In genomic region chr2:54618646-54619565, GRCh38 we compare ENCODE assay signal across 13 cellular contexts.
DNase-seq lines count a peak whose midpoint lies in the region; ATAC-seq and TF ChIP-seq lines count a peak whose summit lies in the region.
"Had no signal": no experiment of that assay in that cellular context is flagged by ENCODE, and none has a peak within 500 bp of the region (broad histone marks: within the 10 kb centered on the region; RNA-seq: fewer than 3 reads in every experiment).

No MANE protein-coding gene starts in this region.

- H3K4me2 ChIP-seq in mammary epithelial cell (ENCODE audit: insufficient read depth, low read depth, low read length) = no peak overlapping the region

- H3K4me1 Mint-ChIP-seq in MCF 10A (ENCODE audit: insufficient read depth, unreplicated experiment) = peaks cover 17% of the 10 kb centered on the region

- CTCF ChIA-PET in MCF 10A (lab: Yijun Ruan, JAX) (interaction anchor here (0.5 to 1.9 kb wide), 5 partner anchors 46 to 511 kb away, joined by 3 to 5 read pairs (median 4); no protein-coding TSS in a partner anchor), mammary epithelial cell (lab: Charles Lee; ENCODE audit: low non-redundant PET) (no interaction called here)

- H3K9me3 Mint-ChIP-seq in MCF 10A (ENCODE audit: unreplicated experiment) = no peaks in the 10 kb centered on the region
- H3K9me3 Mint-ChIP-seq: CD14-positive monocyte, immature natural killer cell had no signal

- dilution Hi-C loops in mammary epithelial cell (cut with HindIII; ENCODE audit: low sequenced_read_pairs) = no loop called here

- no peaks in the 10 kb centered on the region for H3K27me3 ChIP-seq in mammary epithelial cell (ENCODE audit: insufficient read depth, low read length)
- no peaks in the 10 kb centered on the region for H3K27me3 ChIP-seq in dorsolateral prefrontal cortex
- H3K27me3 ChIP-seq in muscle layer of colon (ENCODE audit: control insufficient read depth in 1 of 2, insufficient read depth in 2 of 2, low read length in 2 of 2) = no peaks in the 10 kb centered on the region
- H3K27me3 ChIP-seq: colonic mucosa had no signal

- BruUV-seq in MCF 10A (replicated peaks; lab: Mats Ljungman, UMichigan) = no TSS peak
- BruUV-seq in mammary epithelial cell (replicated peaks; lab: Mats Ljungman, UMichigan) = no TSS peak

- POLR2A ChIA-PET in MCF 10A (lab: Yijun Ruan, JAX) = interaction anchor here (1.1 to 2.5 kb wide), 5 partner anchors 9 to 62 kb away, joined by 3 to 11 read pairs (median 4); no protein-coding TSS in a partner anchor

- no peaks in the 10 kb centered on the region for H4K20me1 ChIP-seq in mammary epithelial cell (ENCODE audit: insufficient read depth, low read length)

- WGBS in mammary epithelial cell (ENCODE audit: low coverage, missing lambda C conversion rate) = 76% methylated on average over 5 of the region's 5 CpGs
- 29% methylated on average over 5 of the region's 5 CpGs for WGBS in urinary bladder

- no peak overlapping the region for H3K9ac ChIP-seq in mammary epithelial cell (ENCODE audit: insufficient read depth, low read length)
- H3K9ac ChIP-seq in muscle layer of colon (ENCODE audit: low read length) = no peak overlapping the region

- H3K4me3 Mint-ChIP-seq in MCF 10A (ENCODE audit: unreplicated experiment) = no peak overlapping the region
- H3K4me3 Mint-ChIP-seq: CD14-positive monocyte, immature natural killer cell had no signal

- no peak overlapping the region for H2AFZ ChIP-seq in mammary epithelial cell (ENCODE audit: low read depth, low read length)

- H3K4me1 ChIP-seq in mammary epithelial cell (ENCODE audit: insufficient read depth, low read length) (peaks cover 10% of the 10 kb centered on the region), muscle layer of colon (ENCODE audit: insufficient read depth, low read length) (peaks cover 33% of the 10 kb centered on the region), urinary bladder (ENCODE audit: insufficient read depth) (no peaks in the 10 kb centered on the region)
- H3K4me1 ChIP-seq: colonic mucosa had no signal

- H3K27me3 Mint-ChIP-seq in MCF 10A (ENCODE audit: insufficient read depth, unreplicated experiment) = no peaks in the 10 kb centered on the region

- no peak for DNase-seq in MCF 10A (ENCODE audit: unreplicated experiment)
- no peak for DNase-seq in mammary epithelial cell
- no peak for DNase-seq in dorsolateral prefrontal cortex
- DNase-seq in stimulated activated CD4-positive, alpha-beta T cell treated with anti-CD3 and anti-CD28 coated beads, Interleukin-15, amount 100 ng/mL, for 24 hours = no peak
- DNase-seq in hepatic stellate cell (ENCODE audit: low spot score) = no peak
- DNase-seq: colonic mucosa, immature natural killer cell, NCI-H526 had no signal

- H3K36me3 Mint-ChIP-seq in MCF 10A (ENCODE audit: insufficient read depth, unreplicated experiment) = peaks cover 89% of the 10 kb centered on the region

- H3K9me3 ChIP-seq in mammary epithelial cell (replicated peaks; ENCODE audit: insufficient read depth, low read length) (no peaks in the 10 kb centered on the region), muscle layer of colon (ENCODE audit: low read length) (no peaks in the 10 kb centered on the region)
- H3K9me3 ChIP-seq: colonic mucosa had no signal

- H3K27ac Mint-ChIP-seq in MCF 10A (ENCODE audit: low read depth, unreplicated experiment) = peak overlapping the region; percentile 7

- no peak for TF ChIP-seq CTCF in MCF 10A (IDR thresholded peaks at IDR 0.05; ENCODE audit: unreplicated experiment)
- no peak for TF ChIP-seq CTCF in mammary epithelial cell (conservative IDR thresholded peaks at IDR 0.05 in 1 of 2, IDR thresholded peaks at IDR 0.05 in 1 of 2; ENCODE audit: extremely low read depth in 1 of 2, insufficient read depth in 1 of 2, low read depth in 1 of 2, low read length in 2 of 2)
- TF ChIP-seq CTCF in dorsolateral prefrontal cortex (IDR thresholded peaks at IDR 0.05 in 54 of 56, conservative IDR thresholded peaks at IDR 0.05 in 2 of 56; ENCODE audit: low read depth in 1 of 56, partially characterized antibody in 56 of 56) = no peak

- H3K36me3 ChIP-seq in mammary epithelial cell (ENCODE audit: insufficient read depth, low read length) (peaks cover 35% of the 10 kb centered on the region), muscle layer of colon (ENCODE audit: insufficient read depth, low read length) (peaks cover 59% of the 10 kb centered on the region), urinary bladder (ENCODE audit: insufficient read depth) (peaks cover 3% of the 10 kb centered on the region)

- no peak for ATAC-seq in HG02623 (IDR thresholded peaks at IDR 0.05; ENCODE audit: unreplicated experiment)
- ATAC-seq: HCT116 had no signal

- H3K4me3 ChIP-seq in mammary epithelial cell (replicated peaks in 1 of 3; ENCODE audit: insufficient read depth in 1 of 3, low read depth in 2 of 3, low read length in 3 of 3) (no peak overlapping the region), dorsolateral prefrontal cortex (peak overlapping the region in 2 of 59 donors; percentile 1 to 2), muscle layer of colon (ENCODE audit: low read depth in 1 of 2, low read length in 2 of 2) (no peak overlapping the region), urinary bladder (ENCODE audit: low read depth, low read length) (no peak overlapping the region)
- H3K4me3 ChIP-seq: colonic mucosa had no signal

- intact Hi-C loops in MCF 10A (cut with micrococcal nuclease) (no loop called here), mammary epithelial cell (cut with micrococcal nuclease) (no loop called here), dorsolateral prefrontal cortex (cut with DNase I) (no loop called here)

- no peak overlapping the region for H3K27ac ChIP-seq in mammary epithelial cell (ENCODE audit: insufficient read depth, low read depth, low read length)
- H3K27ac ChIP-seq in dorsolateral prefrontal cortex = peak overlapping the region in 54 of 59 donors; percentile 0 to 80 (median 58)
- H3K27ac ChIP-seq in muscle layer of colon (ENCODE audit: low read depth, low read length) = peak overlapping the region; percentile 53
- H3K27ac ChIP-seq in urinary bladder (ENCODE audit: low read depth) = peak overlapping the region; percentile 48
- H3K27ac ChIP-seq: colonic mucosa had no signal

- in situ Hi-C loops in mammary epithelial cell (cut with MboI; ENCODE audit: low sequenced_read_pairs in 2 of 2) = no loop called here

- H3K79me2 ChIP-seq in mammary epithelial cell (ENCODE audit: insufficient read depth, low read length) = peaks cover 33% of the 10 kb centered on the region
